14 cellular contexts compared by ENCODE assay signal in genomic region chr6:83429269-83429668, GRCh38. TPM values are rescaled to one million over a fixed set of nuclear protein-coding genes. Genes with fewer than 3 reads are reported as not detected.
DNase-seq lines count a peak whose midpoint lies in the region; ATAC-seq and TF ChIP-seq lines count a peak whose summit lies in the region.
"Had no signal": no experiment of that assay in that cellular context is flagged by ENCODE, and none has a peak within 500 bp of the region (broad histone marks: within the 10 kb centered on the region; RNA-seq: fewer than 3 reads in every experiment).

No MANE protein-coding gene starts in this region.

- H3K27me3 Mint-ChIP-seq in naive thymus-derived CD8-positive, alpha-beta T cell = peaks cover 8 to 28% (median 25%) of the 10 kb centered on the region in 5 donors
- peaks cover 22% of the 10 kb centered on the region for H3K27me3 Mint-ChIP-seq in activated T-cell treated with anti-CD3 and anti-CD28 coated beads, Interleukin-2, amount 50 U/mL, for 72 hours (ENCODE audit: low read depth)

- no peak overlapping the region for H3K4me3 ChIP-seq in HEK293 (ENCODE audit: low read depth, low read length)
- peak overlapping the region; percentile 91 for H3K4me3 ChIP-seq in fibroblast of mammary gland (ENCODE audit: control insufficient read depth, low read depth, low read length)
- H3K4me3 ChIP-seq in skeletal muscle satellite cell (ENCODE audit: low read length) = peak overlapping the region; percentile 80

- no peaks in the 10 kb centered on the region for H3K9me3 ChIP-seq in HEK293 (ENCODE audit: control insufficient read depth, insufficient read depth, low read depth, low read length)
- H3K9me3 ChIP-seq in skeletal muscle satellite cell (replicated peaks; ENCODE audit: low read length) = no peaks in the 10 kb centered on the region

- H3K4me1 ChIP-seq in HEK293 (ENCODE audit: control insufficient read depth, insufficient read depth, low read length) (peaks cover 2% of the 10 kb centered on the region; the same call in 1 of the 2 replicates), skeletal muscle satellite cell (ENCODE audit: control insufficient read depth, insufficient read depth, low read length) (peaks cover 12% of the 10 kb centered on the region)

- peak overlapping the region; percentile 84 for H3K9ac ChIP-seq in skeletal muscle satellite cell (ENCODE audit: low read depth, low read length)

- POLR2A ChIA-PET in HEK293 (lab: Yijun Ruan, JAX) = interaction anchor here (1.0 kb wide), 1 partner anchor 83 kb away, joined by 3 read pairs; the partner anchor contains the start of gene PRSS35
- POLR2A ChIA-PET in naive thymus-derived CD8-positive, alpha-beta T cell (lab: Charles Lee) = no interaction called here

- DNase-seq in fibroblast of mammary gland (ENCODE audit: low read depth) (no peak), occipital lobe (lab: John Stamatoyannopoulos, UW) (no peak)
- no peak for DNase-seq in naive thymus-derived CD8-positive, alpha-beta T cell
- DNase-seq in activated T-cell treated with anti-CD3 and anti-CD28 coated beads, Interleukin-2, amount 50 U/mL, for 72 hours = no peak
- DNase-seq: activated naive CD8-positive, alpha-beta T cell treated with anti-CD3 and anti-CD28 coated beads, Interleukin-2, amount 10 ng/mL, durations not matched to agents 7 days and 5 days; cortex of kidney; NCI-H1105; stimulated activated CD4-positive, alpha-beta T cell treated with anti-CD3 and anti-CD28 coated beads, Interleukin-4, amount 100 ng/mL, for 24 hours; T-helper 1 cell had no signal

- ATAC-seq in naive thymus-derived CD8-positive, alpha-beta T cell = no peak
- ATAC-seq in GM18907 (IDR thresholded peaks at IDR 0.05; ENCODE audit: unreplicated experiment) = no peak
- ATAC-seq in activated T-cell treated with anti-CD3 and anti-CD28 coated beads, Interleukin-2, amount 50 U/mL, for 72 hours (replicated peaks in 1 of 2) = no peak
- ATAC-seq: stimulated activated memory B cell treated with anti-CD40 and anti-IgM and Interleukin-4, amounts not matched to agents 10 μg/mL and 1 μg/mL and 100 μg/mL, for 72 hours had no signal

- H3K27ac Mint-ChIP-seq in naive thymus-derived CD8-positive, alpha-beta T cell = no peak overlapping the region
- H3K27ac Mint-ChIP-seq in activated T-cell treated with anti-CD3 and anti-CD28 coated beads, Interleukin-2, amount 50 U/mL, for 72 hours = no peak overlapping the region
- H3K27ac Mint-ChIP-seq: activated naive CD8-positive, alpha-beta T cell treated with anti-CD3 and anti-CD28 coated beads, Interleukin-2, amount 10 ng/mL, durations not matched to agents 7 days and 5 days; stimulated activated memory B cell treated with anti-CD40 and anti-IgM and Interleukin-4, amounts not matched to agents 10 μg/mL and 1 μg/mL and 100 μg/mL, for 72 hours had no signal

- peaks cover 0 to 19% (median 9%) of the 10 kb centered on the region in 9 donors for H3K9me3 Mint-ChIP-seq in naive thymus-derived CD8-positive, alpha-beta T cell
- peaks cover 0 to 6% of the 10 kb centered on the region in 2 donors for H3K9me3 Mint-ChIP-seq in activated T-cell treated with anti-CD3 and anti-CD28 coated beads, Interleukin-2, amount 50 U/mL, for 72 hours

- TF ChIP-seq CTCF in HEK293 (tag by site-specific recombination; IDR thresholded peaks at IDR 0.05) = no peak
- no peak for TF ChIP-seq CTCF in VCaP (conservative IDR thresholded peaks at IDR 0.05)
- TF ChIP-seq CTCF in fibroblast of mammary gland (conservative IDR thresholded peaks at IDR 0.05; ENCODE audit: control insufficient read depth, insufficient read depth, low read depth, low read length) = no peak

- H3K4me3 Mint-ChIP-seq in naive thymus-derived CD8-positive, alpha-beta T cell = no peak overlapping the region
- H3K4me3 Mint-ChIP-seq in activated T-cell treated with anti-CD3 and anti-CD28 coated beads, Interleukin-2, amount 50 U/mL, for 72 hours = no peak overlapping the region
- H3K4me3 Mint-ChIP-seq: activated naive CD8-positive, alpha-beta T cell treated with anti-CD3 and anti-CD28 coated beads, Interleukin-2, amount 10 ng/mL, durations not matched to agents 7 days and 5 days; stimulated activated memory B cell treated with anti-CD40 and anti-IgM and Interleukin-4, amounts not matched to agents 10 μg/mL and 1 μg/mL and 100 μg/mL, for 72 hours had no signal

- H3K4me2 ChIP-seq in skeletal muscle satellite cell (ENCODE audit: low read length) = peak overlapping the region; percentile 83

- CTCF ChIA-PET in HEK293 (lab: Yijun Ruan, JAX) = interaction anchor here (0.8 to 1.3 kb wide), 4 partner anchors 82 to 362 kb away, joined by 3 to 4 read pairs (median 3); partner anchors contain the start of gene DOP1A

- H3K27me3 ChIP-seq in skeletal muscle satellite cell (ENCODE audit: control insufficient read depth, insufficient read depth, low read length) = no peaks in the 10 kb centered on the region

- H3K27ac ChIP-seq in HEK293 (ENCODE audit: extremely low read depth, low read depth, low read length) (no peak overlapping the region), VCaP (peak overlapping the region; percentile 78; the same call in 1 of the 2 replicates)

- peaks cover 0 to 2% (median under 1%) of the 10 kb centered on the region in 4 donors for H3K4me1 Mint-ChIP-seq in naive thymus-derived CD8-positive, alpha-beta T cell
- H3K4me1 Mint-ChIP-seq in activated T-cell treated with anti-CD3 and anti-CD28 coated beads, Interleukin-2, amount 50 U/mL, for 72 hours (ENCODE audit: low read depth) = no peaks in the 10 kb centered on the region
- H3K4me1 Mint-ChIP-seq: activated naive CD8-positive, alpha-beta T cell treated with anti-CD3 and anti-CD28 coated beads, Interleukin-2, amount 10 ng/mL, durations not matched to agents 7 days and 5 days; stimulated activated memory B cell treated with anti-CD40 and anti-IgM and Interleukin-4, amounts not matched to agents 10 μg/mL and 1 μg/mL and 100 μg/mL, for 72 hours had no signal

- peaks cover 0 to 21% of the 10 kb centered on the region in 2 experiments; a peak in 1 of 3 replicates for H3K36me3 ChIP-seq in HEK293 (ENCODE audit: control insufficient read depth in 2 of 2, insufficient read depth in 1 of 2, low read length in 2 of 2)
- peaks cover 5% of the 10 kb centered on the region for H3K36me3 ChIP-seq in skeletal muscle satellite cell (ENCODE audit: insufficient read depth, low read length)

- H3K36me3 Mint-ChIP-seq in naive thymus-derived CD8-positive, alpha-beta T cell = peaks cover 0 to 5% (median 2%) of the 10 kb centered on the region in 3 donors
- H3K36me3 Mint-ChIP-seq in activated T-cell treated with anti-CD3 and anti-CD28 coated beads, Interleukin-2, amount 50 U/mL, for 72 hours (ENCODE audit: insufficient read depth in 2 of 2) = no peaks in the 10 kb centered on the region
- H3K36me3 Mint-ChIP-seq: activated naive CD8-positive, alpha-beta T cell treated with anti-CD3 and anti-CD28 coated beads, Interleukin-2, amount 10 ng/mL, durations not matched to agents 7 days and 5 days; stimulated activated memory B cell treated with anti-CD40 and anti-IgM and Interleukin-4, amounts not matched to agents 10 μg/mL and 1 μg/mL and 100 μg/mL, for 72 hours had no signal

TF ChIP-seq in HEK293, 187 proteins besides CTCF, POLR2A, EP300 and RAD21:
- no peak for TF ChIP-seq SP3 (tag by site-specific recombination; IDR thresholded peaks at IDR 0.05)
- TF ChIP-seq SCRT2 (tag by site-specific recombination; IDR thresholded peaks at IDR 0.05) = 0 out of 2 replicates have a peak, but pooled peaks have one; percentile 22

RNA-seq across cellular contexts. Expression of gene ME1, which starts 1.6 kb away (rescaled TPM):
- total RNA-seq in skeletal muscle satellite cell (2012; rRNA removed) = 19.9 and 26.9 TPM in 2 replicates
- total RNA-seq in naive thymus-derived CD8-positive, alpha-beta T cell = under 1 TPM in 1 of 2 experiments, not detected in 1; 0.11 TPM
- not detected for polyA plus RNA-seq in naive thymus-derived CD8-positive, alpha-beta T cell
- 1.4 TPM for total RNA-seq in occipital lobe
- total RNA-seq in activated T-cell treated with anti-CD3 and anti-CD28 coated beads, Interleukin-2, amount 50 U/mL, for 72 hours = under 1 TPM in 1 of 2 donors, not detected in 1; 0.32 TPM
